ENCODE assay signal across 20 cellular contexts in genomic region chr1:160197231-160197630, GRCh38. TPM values are rescaled to one million over a fixed set of nuclear protein-coding genes. Genes with fewer than 3 reads are reported as not detected.
DNase-seq lines count a peak whose midpoint lies in the region; TF ChIP-seq lines count a peak whose summit lies in the region.
"Had no signal": no experiment of that assay in that cellular context is flagged by ENCODE, and none has a peak within 500 bp of the region (broad histone marks: within the 10 kb centered on the region; RNA-seq: fewer than 3 reads in every experiment).

No MANE protein-coding gene starts in this region.

- H3K36me3 ChIP-seq in right atrium auricular region (no peaks in the 10 kb centered on the region), skeletal muscle tissue (ENCODE audit: control insufficient read depth in 3 of 3, insufficient read depth in 3 of 3, low read length in 3 of 3) (peaks cover 77 to 81% (median 78%) of the 10 kb centered on the region in 3 donors)
- H3K36me3 ChIP-seq: BLaER1 treated with 17β-estradiol and CSF1 and Interleukin-3, amounts not matched to agents 10 nM and 100 nM had no signal

- intact Hi-C loops in cardiac septum (cut with DNase I): no loop called here

- H3K27me3 ChIP-seq in right atrium auricular region (no peaks in the 10 kb centered on the region), skeletal muscle tissue (ENCODE audit: control insufficient read depth in 3 of 3, insufficient read depth in 3 of 3, low read length in 3 of 3) (no peaks in the 10 kb centered on the region)
- H3K27me3 ChIP-seq: BLaER1 treated with 17β-estradiol and CSF1 and Interleukin-3, amounts not matched to agents 10 nM and 100 nM had no signal

- TF ChIP-seq CTCF in right atrium auricular region (IDR thresholded peaks at IDR 0.05): no peak

- no peak overlapping the region for H3K4me3 ChIP-seq in right atrium auricular region
- H3K4me3 ChIP-seq in skeletal muscle tissue (ENCODE audit: low read length in 3 of 3): no peak overlapping the region
- H3K4me3 ChIP-seq: BLaER1 treated with 17β-estradiol and CSF1 and Interleukin-3, amounts not matched to agents 10 nM and 100 nM; GM23248 had no signal

- H3K9me3 ChIP-seq in right atrium auricular region (no peaks in the 10 kb centered on the region), skeletal muscle tissue (ENCODE audit: control insufficient read depth in 3 of 3, low read length in 3 of 3) (no peaks in the 10 kb centered on the region)
- H3K9me3 ChIP-seq: BLaER1 treated with 17β-estradiol and CSF1 and Interleukin-3, amounts not matched to agents 10 nM and 100 nM had no signal

- DNase-seq in cardiac septum (ENCODE audit: low spot score): peak; percentile 71
- DNase-seq in right atrium auricular region (ENCODE audit: low spot score): no peak
- DNase-seq in NCI-H1092 treated with DMSO at 0.1 percent for 48 hours (lab: John Stamatoyannopoulos, UW): peak; percentile 14
- peak; percentile 45 for DNase-seq in midbrain (lab: John Stamatoyannopoulos, UW)
- no peak for DNase-seq in NCI-H226
- no peak for DNase-seq in NOMO-1 (lab: John Stamatoyannopoulos, UW; ENCODE audit: unreplicated experiment in 2 of 2)
- DNase-seq: CD4-positive, alpha-beta T cell; GM23248; H7; MM.1S; NCI-H1436; NCI-H1930; NCI-H526 treated with DMSO at 0.1 percent for 48 hours had no signal

- peaks cover 0 to 11% of the 10 kb centered on the region in 2 donors for H3K4me1 ChIP-seq in right atrium auricular region
- peaks cover 52 to 59% (median 56%) of the 10 kb centered on the region in 3 donors for H3K4me1 ChIP-seq in skeletal muscle tissue (ENCODE audit: control insufficient read depth in 3 of 3, insufficient read depth in 3 of 3, low read length in 3 of 3)

- H3K27ac ChIP-seq in right atrium auricular region (no peak overlapping the region), skeletal muscle tissue (ENCODE audit: low read depth, low read length) (peak overlapping the region; percentile 12)
- H3K27ac ChIP-seq: BLaER1 treated with 17β-estradiol and CSF1 and Interleukin-3, amounts not matched to agents 10 nM and 100 nM; GM23248; HL-60; KMS-11 had no signal

- peak overlapping the region in 1 of 3 donors; percentile 57 for H3K9ac ChIP-seq in skeletal muscle tissue (ENCODE audit: low read depth in 1 of 3, low read length in 3 of 3)
- H3K9ac ChIP-seq: BLaER1 treated with 17β-estradiol and CSF1 and Interleukin-3, amounts not matched to agents 10 nM and 100 nM; GM23248; KMS-11 had no signal

RNA-seq across cellular contexts. Expression of gene CASQ1, which starts 6.9 kb away (rescaled TPM):
- total RNA-seq in cardiac septum: 57.8 TPM
- 10 to 100 TPM; 10.1 to 32.3 TPM for total RNA-seq in right atrium auricular region
- total RNA-seq in skeletal muscle tissue: 616 TPM
- total RNA-seq: CD4-positive, alpha-beta T cell; NCI-H460; SK-MEL-5 had no signal

RNA-seq across cellular contexts. Expression of gene PEA15, which starts 8.0 kb away (rescaled TPM):
- 317 TPM for total RNA-seq in cardiac septum
- total RNA-seq in right atrium auricular region: 100 to 1,000 TPM in 1 of 2 donors, 10 to 100 TPM in 1; 69.2 to 144 TPM
- 26.1 TPM for total RNA-seq in skeletal muscle tissue

RNA-seq across cellular contexts. Expression of gene ATP1A4, which starts 45.8 kb away (rescaled TPM):
- 1.0 TPM for total RNA-seq in cardiac septum
- not detected for total RNA-seq in right atrium auricular region
- total RNA-seq in skeletal muscle tissue: under 0.01 TPM
- total RNA-seq: A172, GM23248, NCI-H460, SK-MEL-5 had no signal

Comparison
In these comparisons a context has a peak if more than half of its experiments do, and no peak if none do; other contexts are left out.
1. DNase-seq: peak in cardiac septum (single experiment), NCI-H1092 treated with DMSO at 0.1 percent for 48 hours (single experiment) and midbrain (single experiment); none in right atrium auricular region (single experiment), NCI-H226 (single experiment) and NOMO-1 (0 of 2).
2. RNA of gene CASQ1, which starts 6.9 kb away (total RNA-seq): 616 TPM in skeletal muscle tissue (single experiment); 57.8 TPM in cardiac septum (single experiment) and 10.1 to 32.3 TPM in right atrium auricular region; every median in the first group is over 10 times any median in the second.